ENCODE assay signal across 1 cellular context in the genomic region with DNA sequence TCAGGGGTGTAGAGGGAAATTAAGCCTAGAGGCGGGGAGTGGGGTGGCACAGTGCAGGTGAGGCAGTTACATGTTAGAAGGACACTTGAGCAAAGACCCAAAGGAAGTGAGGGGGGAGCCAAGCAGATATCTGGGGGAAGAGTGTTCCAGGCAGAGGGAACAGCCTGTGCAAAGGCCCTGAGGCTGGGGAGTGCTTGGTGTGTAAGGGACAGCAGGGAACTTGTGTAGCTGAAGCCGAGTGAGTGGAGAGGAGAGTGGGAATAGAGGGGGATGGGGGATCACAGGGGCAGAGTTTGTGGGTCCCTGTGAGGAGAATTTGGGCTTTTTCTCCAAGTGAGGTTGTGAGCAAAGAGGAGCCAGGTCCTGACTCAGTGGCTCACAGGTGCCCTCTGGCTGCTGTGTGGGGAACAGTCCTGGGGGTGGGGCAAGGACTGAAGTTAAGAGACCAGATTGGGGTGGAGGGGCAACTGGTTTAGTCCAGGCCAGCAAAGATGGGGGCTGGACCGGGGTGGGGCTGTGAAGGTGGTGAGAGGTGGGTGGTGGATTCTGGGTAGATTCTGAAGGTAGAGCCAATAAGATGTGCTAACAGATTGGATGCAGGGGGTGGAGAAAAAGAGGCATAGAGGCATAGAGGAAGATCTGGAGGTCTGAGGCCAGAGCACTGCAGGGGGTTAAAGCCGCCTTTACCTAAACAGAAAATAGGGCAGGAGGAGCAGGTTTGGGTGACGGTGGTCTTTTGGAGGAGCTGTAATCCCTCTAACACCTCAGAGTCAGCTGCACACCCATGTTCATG.
TF ChIP-seq lines count a peak whose summit lies in the region.

No MANE protein-coding gene starts in this region.

TF ChIP-seq in WTC11, 78 proteins besides CTCF, POLR2A, EP300 and RAD21 (continued from another document):
- TF ChIP-seq, protein P1, sequence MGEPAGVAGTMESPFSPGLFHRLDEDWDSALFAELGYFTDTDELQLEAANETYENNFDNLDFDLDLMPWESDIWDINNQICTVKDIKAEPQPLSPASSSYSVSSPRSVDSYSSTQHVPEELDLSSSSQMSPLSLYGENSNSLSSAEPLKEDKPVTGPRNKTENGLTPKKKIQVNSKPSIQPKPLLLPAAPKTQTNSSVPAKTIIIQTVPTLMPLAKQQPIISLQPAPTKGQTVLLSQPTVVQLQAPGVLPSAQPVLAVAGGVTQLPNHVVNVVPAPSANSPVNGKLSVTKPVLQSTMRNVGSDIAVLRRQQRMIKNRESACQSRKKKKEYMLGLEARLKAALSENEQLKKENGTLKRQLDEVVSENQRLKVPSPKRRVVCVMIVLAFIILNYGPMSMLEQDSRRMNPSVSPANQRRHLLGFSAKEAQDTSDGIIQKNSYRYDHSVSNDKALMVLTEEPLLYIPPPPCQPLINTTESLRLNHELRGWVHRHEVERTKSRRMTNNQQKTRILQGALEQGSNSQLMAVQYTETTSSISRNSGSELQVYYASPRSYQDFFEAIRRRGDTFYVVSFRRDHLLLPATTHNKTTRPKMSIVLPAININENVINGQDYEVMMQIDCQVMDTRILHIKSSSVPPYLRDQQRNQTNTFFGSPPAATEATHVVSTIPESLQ (CRISPR knock-in tag; IDR thresholded peaks at IDR 0.05): no peak
- no peak for TF ChIP-seq FOXJ3 (CRISPR knock-in tag; IDR thresholded peaks at IDR 0.05; ENCODE audit: borderline replicate concordance)
- TF ChIP-seq ATF1 (CRISPR knock-in tag; IDR thresholded peaks at IDR 0.05): no peak
